Comparison of ENCODE assay signal across 9 cellular contexts in genomic region chr16:8936421-8936820, GRCh38. TPM values are rescaled to one million over a fixed set of nuclear protein-coding genes. Genes with fewer than 3 reads are reported as not detected.
DNase-seq lines count a peak whose midpoint lies in the region; ATAC-seq, FAIRE-seq and TF ChIP-seq lines count a peak whose summit lies in the region.
"Had no signal": no experiment of that assay in that cellular context is flagged by ENCODE, and none has a peak within 500 bp of the region (broad histone marks: within the 10 kb centered on the region; RNA-seq: fewer than 3 reads in every experiment).

No MANE protein-coding gene starts in this region.

- peaks cover 2% of the 10 kb centered on the region for H3K36me3 Mint-ChIP-seq in CD8-positive, alpha-beta T cell
- H3K36me3 Mint-ChIP-seq in activated naive CD8-positive, alpha-beta T cell treated with anti-CD3 and anti-CD28 coated beads, Interleukin-2, amount 10 ng/mL, durations not matched to agents 7 days and 5 days, result no peaks in the 10 kb centered on the region

- peaks cover 62% of the 10 kb centered on the region for H3K4me1 ChIP-seq in CD8-positive, alpha-beta T cell (ENCODE audit: insufficient read depth, low read length)
- H3K4me1 ChIP-seq in kidney (ENCODE audit: control insufficient read depth in 1 of 2, insufficient read depth in 1 of 2, low read depth in 1 of 2, low read length in 2 of 2), result peaks cover 7 to 9% of the 10 kb centered on the region in 2 donors

- H3K27me3 Mint-ChIP-seq in CD8-positive, alpha-beta T cell (ENCODE audit: low read depth), result no peaks in the 10 kb centered on the region
- H3K27me3 Mint-ChIP-seq in activated naive CD8-positive, alpha-beta T cell treated with anti-CD3 and anti-CD28 coated beads, Interleukin-2, amount 10 ng/mL, durations not matched to agents 7 days and 5 days, result no peaks in the 10 kb centered on the region

- CTCF ChIA-PET in CD8-positive, alpha-beta T cell (lab: Charles Lee), result interaction anchor here (0.6 to 4.2 kb wide), 25 partner anchors 9 to 321 kb away, joined by 3 to 31 read pairs (median 4); partner anchors contain the start of gene USP7

- H3K27me3 ChIP-seq in CD8-positive, alpha-beta T cell (ENCODE audit: insufficient read depth, low read length), result no peaks in the 10 kb centered on the region

- peak overlapping the region; percentile 21 for H3K27ac Mint-ChIP-seq in CD8-positive, alpha-beta T cell
- no peak overlapping the region for H3K27ac Mint-ChIP-seq in activated naive CD8-positive, alpha-beta T cell treated with anti-CD3 and anti-CD28 coated beads, Interleukin-2, amount 10 ng/mL, durations not matched to agents 7 days and 5 days

- no peak overlapping the region for H3K27ac ChIP-seq in CD8-positive, alpha-beta T cell (ENCODE audit: low read depth, low read length)
- H3K27ac ChIP-seq in kidney (ENCODE audit: low read depth in 2 of 2, low read length in 2 of 2), result no peak overlapping the region
- H3K27ac ChIP-seq: SK-N-MC had no signal

- no peak for FAIRE-seq in kidney (lab: Jason Lieb, UNC)

- POLR2A ChIA-PET in CD8-positive, alpha-beta T cell (lab: Charles Lee), result interaction anchor here (0.7 to 1.2 kb wide), 4 partner anchors 12 to 199 kb away, joined by 4 to 6 read pairs (median 4); partner anchors contain the start of gene HAPSTR1
- POLR2A ChIA-PET in activated naive CD8-positive, alpha-beta T cell treated with anti-CD3 and anti-CD28 coated beads, Interleukin-2, amount 10 ng/mL, durations not matched to agents 7 days and 5 days (lab: Charles Lee), result interaction anchor here (0.6 to 1.0 kb wide), 3 partner anchors 27 to 205 kb away, joined by 3 to 5 read pairs (median 3); partner anchors contain the start of gene USP7

- H3K4me1 Mint-ChIP-seq in CD8-positive, alpha-beta T cell (ENCODE audit: low read depth), result peaks cover 87% of the 10 kb centered on the region
- H3K4me1 Mint-ChIP-seq in activated naive CD8-positive, alpha-beta T cell treated with anti-CD3 and anti-CD28 coated beads, Interleukin-2, amount 10 ng/mL, durations not matched to agents 7 days and 5 days, result peaks cover 40% of the 10 kb centered on the region

- peak; percentile 35 to 82 (median 73) for DNase-seq in CD8-positive, alpha-beta T cell
- DNase-seq in GM19238 (ENCODE audit: insufficient read length, low spot score) (peak; percentile 47), SW 1271 (lab: John Stamatoyannopoulos, UW) (peak; percentile 9 to 14), kidney (no peak), NCI-H187 (lab: John Stamatoyannopoulos, UW) (no peak)
- peak; percentile 70 for DNase-seq in activated naive CD8-positive, alpha-beta T cell treated with anti-CD3 and anti-CD28 coated beads, Interleukin-2, amount 10 ng/mL, durations not matched to agents 7 days and 5 days
- DNase-seq in stimulated activated CD8-positive, alpha-beta memory T cell treated with anti-CD3 and anti-CD28 coated beads, Interleukin-15, amount 100 ng/mL, for 4 hours (ENCODE audit: low read depth in 2 of 2), result peak; percentile 54 to 73

- H3K9ac ChIP-seq in kidney (ENCODE audit: low read length in 2 of 2), result no peak overlapping the region

- TF ChIP-seq CTCF in CD8-positive, alpha-beta T cell (IDR thresholded peaks at IDR 0.05), result peak; percentile 74
- TF ChIP-seq CTCF in kidney (IDR thresholded peaks at IDR 0.05; ENCODE audit: borderline replicate concordance, extremely low read depth, insufficient read depth), result peak; percentile 27

- no peaks in the 10 kb centered on the region for H3K9me3 ChIP-seq in CD8-positive, alpha-beta T cell (ENCODE audit: low read length)
- H3K9me3 ChIP-seq in kidney (ENCODE audit: control insufficient read depth in 1 of 2, low read length in 2 of 2), result no peaks in the 10 kb centered on the region

- no peak overlapping the region for H3K4me3 ChIP-seq in CD8-positive, alpha-beta T cell (ENCODE audit: low read depth, low read length)
- H3K4me3 ChIP-seq in kidney (ENCODE audit: low read length in 2 of 2), result no peak overlapping the region
- H3K4me3 ChIP-seq: SK-N-MC had no signal

- peak; percentile 98 for ATAC-seq in CD8-positive, alpha-beta T cell
- peak; percentile 75 for ATAC-seq in HG03378 (IDR thresholded peaks at IDR 0.05; ENCODE audit: unreplicated experiment)
- peak; percentile 100 for ATAC-seq in activated naive CD8-positive, alpha-beta T cell treated with anti-CD3 and anti-CD28 coated beads, Interleukin-2, amount 10 ng/mL, durations not matched to agents 7 days and 5 days (ENCODE audit: low read depth)

- H3K4me3 Mint-ChIP-seq in CD8-positive, alpha-beta T cell, result peak overlapping the region; percentile 30
- H3K4me3 Mint-ChIP-seq in activated naive CD8-positive, alpha-beta T cell treated with anti-CD3 and anti-CD28 coated beads, Interleukin-2, amount 10 ng/mL, durations not matched to agents 7 days and 5 days, result no peak overlapping the region

- intact Hi-C loops in CD8-positive, alpha-beta T cell (cut with DNase I, micrococcal nuclease), result loop anchor here (1.0 to 10.0 kb wide), 4 partner anchors 24 to 198 kb away; no protein-coding TSS in a partner anchor
- intact Hi-C loops in kidney (cut with DNase I), result no loop called here

- H3K36me3 ChIP-seq in CD8-positive, alpha-beta T cell (ENCODE audit: insufficient read depth, low read length), result no peaks in the 10 kb centered on the region
- no peaks in the 10 kb centered on the region for H3K36me3 ChIP-seq in kidney (ENCODE audit: control insufficient read depth in 1 of 2, insufficient read depth in 2 of 2, low read length in 2 of 2)

- no peaks in the 10 kb centered on the region for H3K9me3 Mint-ChIP-seq in CD8-positive, alpha-beta T cell
- no peaks in the 10 kb centered on the region for H3K9me3 Mint-ChIP-seq in activated naive CD8-positive, alpha-beta T cell treated with anti-CD3 and anti-CD28 coated beads, Interleukin-2, amount 10 ng/mL, durations not matched to agents 7 days and 5 days

RNA-seq across cellular contexts. Expression of gene USP7, which starts 27.3 kb away (rescaled TPM):
- 100 to 1,000 TPM; 301 to 317 TPM for total RNA-seq in CD8-positive, alpha-beta T cell
- 100 to 1,000 TPM; 153 to 162 TPM for total RNA-seq in activated naive CD8-positive, alpha-beta T cell treated with anti-CD3 and anti-CD28 coated beads, Interleukin-2, amount 10 ng/mL, durations not matched to agents 7 days and 5 days
- 92.0 TPM for total RNA-seq in kidney
- 26.7 TPM for polyA plus RNA-seq in kidney (ENCODE audit: insufficient read depth, low read depth, low replicate concordance)

RNA-seq across cellular contexts. Expression of gene LITAFD, which starts 54.3 kb away (rescaled TPM):
- not detected for total RNA-seq in CD8-positive, alpha-beta T cell
- total RNA-seq in activated naive CD8-positive, alpha-beta T cell treated with anti-CD3 and anti-CD28 coated beads, Interleukin-2, amount 10 ng/mL, durations not matched to agents 7 days and 5 days, result not detected
- not detected for total RNA-seq in kidney
- not detected for polyA plus RNA-seq in kidney (ENCODE audit: insufficient read depth, low read depth, low replicate concordance)

Comparison
In these comparisons a context has a peak if more than half of its experiments do, and no peak if none do; other contexts are left out.
1. DNase-seq: peak in CD8-positive, alpha-beta T cell (7 of 7), GM19238 (single experiment), SW 1271 (2 of 2), activated naive CD8-positive, alpha-beta T cell treated with anti-CD3 and anti-CD28 coated beads, Interleukin-2, amount 10 ng/mL, durations not matched to agents 7 days and 5 days (single experiment) and stimulated activated CD8-positive, alpha-beta memory T cell treated with anti-CD3 and anti-CD28 coated beads, Interleukin-15, amount 100 ng/mL, for 4 hours (2 of 2); none in kidney (single experiment) and NCI-H187 (0 of 2).
2. Peak in every context shown above with its lines, with median percentiles within 50 percentile points of each other: ATAC-seq.